ENCODE assay signal across 8 cellular contexts in genomic region chr14:61750708-61751474, GRCh38. TPM values are rescaled to one million over a fixed set of nuclear protein-coding genes. Genes with fewer than 3 reads are reported as not detected.
DNase-seq lines count a peak whose midpoint lies in the region; ATAC-seq and TF ChIP-seq lines count a peak whose summit lies in the region.

No MANE protein-coding gene starts in this region.

- TF ChIP-seq CTCF in GM13977 (IDR thresholded peaks at IDR 0.05; ENCODE audit: extremely low read depth, insufficient read depth, missing control alignments) (no peak), dorsolateral prefrontal cortex (IDR thresholded peaks at IDR 0.05 in 54 of 56, conservative IDR thresholded peaks at IDR 0.05 in 2 of 56; ENCODE audit: low read depth in 1 of 56, partially characterized antibody in 56 of 56) (no peak), lower leg skin (IDR thresholded peaks at IDR 0.05) (no peak)

- intact Hi-C loops in dorsolateral prefrontal cortex (cut with DNase I) (no loop called here), lower leg skin (cut with DNase I; ENCODE audit: low total_unique reads) (no loop called here)

- H3K27me3 ChIP-seq in dorsolateral prefrontal cortex = no peaks in the 10 kb centered on the region

- H3K27ac ChIP-seq in dorsolateral prefrontal cortex = peak overlapping the region in 56 of 59 donors; percentile 2 to 91 (median 68)

- peak overlapping the region; percentile 31 to 72 (median 58) for H3K4me3 ChIP-seq in dorsolateral prefrontal cortex
- H3K4me3 ChIP-seq in lower leg skin (ENCODE audit: low read depth, poor library complexity, severe bottlenecking) = peak overlapping the region; percentile 58

- in situ Hi-C loops in GM13977 (cut with MboI; ENCODE audit: low pct_unique_long_range_greater_than_20kb, low sequenced_read_pairs, unreplicated experiment) = no loop called here

- peak; percentile 97 for ATAC-seq in HG02798 (IDR thresholded peaks at IDR 0.05; ENCODE audit: poor library complexity, unreplicated experiment)

- peak in 1 of 2 donors; percentile 61 for TF ChIP-seq POLR2A in lower leg skin (IDR thresholded peaks at IDR 0.05)

- DNase-seq in GM13977 (ENCODE audit: low spot score) = peak; percentile 88
- peak; percentile 89 for DNase-seq in NCI-H2171 (lab: John Stamatoyannopoulos, UW)
- DNase-seq in activated CD4-positive, alpha-beta T cell treated with anti-CD3 and anti-CD28 coated beads, Interleukin-2, amount 50 U/mL, for 4 hours = peak; percentile 61 to 65
- peak; percentile 53 to 78 (median 62) for DNase-seq in dorsolateral prefrontal cortex
- DNase-seq in lower leg skin (ENCODE audit: low spot score in 2 of 2) = peak; percentile 83 to 97
- DNase-seq in stimulated activated CD4-positive, alpha-beta T cell treated with anti-CD3 and anti-CD28 coated beads, TNF-alpha, amount 100 ng/mL, for 4 hours (ENCODE audit: low read depth in 3 of 3) = peak; percentile 45 to 61 (median 52)
- no peak for DNase-seq in SK-N-DZ (ENCODE audit: low spot score)

- 2 to 4% methylated on average over 35 to 51 of the region's 54 CpGs for WGBS in lower leg skin, 2 donors

RNA-seq across cellular contexts. Expression of gene SNAPC1, which starts 11.3 kb away (rescaled TPM):
- total RNA-seq in dorsolateral prefrontal cortex = 1 to 10 TPM; 2.2 to 6.6 (median 4.4) TPM
- total RNA-seq in lower leg skin = 1 to 10 TPM; 7.1 to 8.7 (median 8.0) TPM
- polyA plus RNA-seq in SK-N-DZ (2014; cell fraction: cytosol; rRNA removed) = 12.5 and 14.3 TPM in 2 replicates
- polyA plus RNA-seq in SK-N-DZ (2014; cell fraction: nucleus; rRNA removed) = 6.2 and 9.1 TPM in 2 replicates

RNA-seq across cellular contexts. Expression of gene HIF1A, which starts 55.6 kb away (rescaled TPM):
- 100 to 1,000 TPM in 11 of 120 experiments, 10 to 100 TPM in 109; 54.8 to 115 (median 81.7) TPM for total RNA-seq in dorsolateral prefrontal cortex
- 10 to 100 TPM; 48.8 to 88.8 (median 57.4) TPM for total RNA-seq in lower leg skin
- polyA plus RNA-seq in SK-N-DZ (2014; cell fraction: cytosol; rRNA removed) = 87.4 and 108 TPM in 2 replicates
- 53.1 and 60.4 TPM in 2 replicates for polyA plus RNA-seq in SK-N-DZ (2014; cell fraction: nucleus; rRNA removed)
